24 cellular contexts compared by ENCODE assay signal in the genomic region with DNA sequence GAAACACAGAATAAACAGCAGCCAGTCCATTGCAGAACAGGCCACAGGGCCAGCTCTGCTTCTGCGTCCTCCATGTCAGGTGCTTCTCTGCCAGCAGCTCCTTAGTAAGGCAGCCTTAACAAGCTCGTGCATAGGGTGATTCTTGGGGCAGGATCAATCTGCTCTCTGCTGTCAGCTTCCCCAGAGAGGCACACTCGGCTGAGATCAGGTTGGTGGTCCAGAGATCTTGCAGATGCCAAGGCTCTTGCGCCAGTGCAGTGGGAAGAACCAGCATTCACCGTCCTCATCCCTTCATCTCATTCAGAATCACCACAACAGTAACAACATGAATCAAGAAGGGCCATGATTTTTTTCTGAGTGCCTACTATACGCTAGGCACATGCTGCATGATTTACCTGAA.
"Had no signal": no experiment of that assay in that cellular context is flagged by ENCODE, and none has a peak within 500 bp of the region (broad histone marks: within the 10 kb centered on the region; RNA-seq: fewer than 3 reads in every experiment).

No MANE protein-coding gene starts in this region.

- H3K27ac ChIP-seq: coronary artery, ovary, psoas muscle, sigmoid colon, stomach, thyroid gland had no signal

- H3K36me3 ChIP-seq: ovary, sigmoid colon, stomach, thyroid gland had no signal

- DNase-seq: dermis blood vessel endothelial cell; effector memory CD4-positive, alpha-beta T cell; erythroblast; head of caudate nucleus; kidney; naive B cell; occipital lobe; ovary; posterior cingulate gyrus; psoas muscle; right cardiac atrium; stimulated activated CD4-positive, alpha-beta T cell treated with anti-CD3 and anti-CD28 coated beads, Interleukin-2, amount 100 ng/mL, for 24 hours; stimulated activated CD4-positive, alpha-beta T cell treated with anti-CD3 and anti-CD28 coated beads, Interleukin-4, amount 100 ng/mL, for 24 hours; stimulated activated naive CD4-positive, alpha-beta T cell treated with Interleukin-2 at 50 U/mL for 16 hours; stomach; thyroid gland; trophoblast cell had no signal

- ATAC-seq: left lobe of liver; psoas muscle; right cardiac atrium; stimulated activated effector memory CD8-positive, alpha-beta T cell treated with anti-CD3 and anti-CD28 coated beads, Interleukin-12 subunit alpha, Interleukin-12 subunit beta, amount 100 ng/mL, for 72 hours had no signal

- FAIRE-seq: endometrium, frontal cortex, kidney had no signal

- H3K9me3 ChIP-seq: ovary, psoas muscle, sigmoid colon, thyroid gland had no signal

- H3K4me3 Mint-ChIP-seq: naive B cell; nephron; stimulated activated effector memory CD8-positive, alpha-beta T cell treated with anti-CD3 and anti-CD28 coated beads, Interleukin-12 subunit alpha, Interleukin-12 subunit beta, amount 100 ng/mL, for 72 hours had no signal

- H3K27ac Mint-ChIP-seq: naive B cell; stimulated activated effector memory CD8-positive, alpha-beta T cell treated with anti-CD3 and anti-CD28 coated beads, Interleukin-12 subunit alpha, Interleukin-12 subunit beta, amount 100 ng/mL, for 72 hours had no signal

- H3K4me1 ChIP-seq: psoas muscle, stomach, thyroid gland had no signal

- H3K4me3 ChIP-seq: coronary artery, ovary, psoas muscle, sigmoid colon, stomach, thyroid gland had no signal

- H3K27me3 ChIP-seq: ovary, sigmoid colon, stomach, thyroid gland had no signal

- H3K36me3 Mint-ChIP-seq: stimulated activated effector memory CD8-positive, alpha-beta T cell treated with anti-CD3 and anti-CD28 coated beads, Interleukin-12 subunit alpha, Interleukin-12 subunit beta, amount 100 ng/mL, for 72 hours had no signal
